Comparison of ENCODE assay signal across 1 cellular context in genomic region chr19:9834726-9835506, GRCh38.
TF ChIP-seq lines count a peak whose summit lies in the region.

PIN1 (plus strand) TSS chr19:9835318; CDS start chr19:9835345, 27 bp downstream.

TF ChIP-seq in HepG2, 621 proteins besides CTCF, POLR2A, EP300 and RAD21 (continued from another document and continues in another):
- TF ChIP-seq TRIM22 (IDR thresholded peaks at IDR 0.05) (no peak), TFDP2 (CRISPR knock-in tag; IDR thresholded peaks at IDR 0.05) (peak; percentile 75), FOXK1 (CRISPR knock-in tag; IDR thresholded peaks at IDR 0.05; ENCODE audit: borderline replicate concordance, low read depth) (peak; percentile 45; the same call in 1 of the 2 replicates), MEF2D (CRISPR knock-in tag; IDR thresholded peaks at IDR 0.05) (peak; percentile 45; the same call in 1 of the 2 replicates), REL (CRISPR knock-in tag; conservative IDR thresholded peaks at IDR 0.05) (no peak), ZNF547 (CRISPR knock-in tag; IDR thresholded peaks at IDR 0.05) (peak; percentile 47; the same call in 1 of the 2 replicates), MYNN (CRISPR knock-in tag; IDR thresholded peaks at IDR 0.05; ENCODE audit: low read depth) (peak; percentile 70; the same call in 1 of the 2 replicates), RFX3 (CRISPR knock-in tag; IDR thresholded peaks at IDR 0.05) (peak; percentile 98), MAX (IDR thresholded peaks at IDR 0.05) (peak; percentile 5; the same call in 1 of the 2 replicates), CHD2 (IDR thresholded peaks at IDR 0.05; ENCODE audit: low read depth, low read length) (0 out of 2 replicates have a peak, but pooled peaks have one; percentile 32), ZSCAN25 (CRISPR knock-in tag; IDR thresholded peaks at IDR 0.05) (0 out of 2 replicates have a peak, but pooled peaks have one; percentile 17), NFYB (CRISPR knock-in tag; IDR thresholded peaks at IDR 0.05) (peak; percentile 96), GMEB1 (CRISPR knock-in tag; IDR thresholded peaks at IDR 0.05; ENCODE audit: borderline replicate concordance) (peak; percentile 83), ZNF501 (CRISPR knock-in tag; IDR thresholded peaks at IDR 0.05) (peak; percentile 48; the same call in 1 of the 2 replicates), ZNF574 (CRISPR knock-in tag; IDR thresholded peaks at IDR 0.05) (peak; percentile 22; the same call in 1 of the 2 replicates), POGK (CRISPR knock-in tag; conservative IDR thresholded peaks at IDR 0.05) (peak; percentile 29), MAZ (IDR thresholded peaks at IDR 0.05; ENCODE audit: borderline replicate concordance, low read depth, low read length) (0 out of 2 replicates have a peak, but pooled peaks have one; percentile 9), MAZ (CRISPR knock-in tag; IDR thresholded peaks at IDR 0.05; ENCODE audit: low read depth) (no peak), ZNF337 (CRISPR knock-in tag; IDR thresholded peaks at IDR 0.05; ENCODE audit: borderline replicate concordance, low read depth) (peak; percentile 58; the same call in 1 of the 2 replicates), ZNF709 (CRISPR knock-in tag; IDR thresholded peaks at IDR 0.05) (0 out of 2 replicates have a peak, but pooled peaks have one; percentile 2), CENPT (CRISPR knock-in tag; IDR thresholded peaks at IDR 0.05; ENCODE audit: low read depth) (no peak), ZNF615 (CRISPR knock-in tag; IDR thresholded peaks at IDR 0.05; ENCODE audit: borderline replicate concordance) (no peak), RFXAP (CRISPR knock-in tag; IDR thresholded peaks at IDR 0.05; ENCODE audit: borderline replicate concordance) (peak; percentile 79; the same call in 1 of the 2 replicates), KAT8 (CRISPR knock-in tag; IDR thresholded peaks at IDR 0.05) (peak; percentile 77), RBM39 (IDR thresholded peaks at IDR 0.05; ENCODE audit: low read depth, low read length, poor library complexity, severe bottlenecking) (peak; percentile 82), NFE2L1 (CRISPR knock-in tag; IDR thresholded peaks at IDR 0.05; ENCODE audit: borderline replicate concordance) (no peak), RXRB (CRISPR knock-in tag; IDR thresholded peaks at IDR 0.05; ENCODE audit: borderline replicate concordance) (0 out of 2 replicates have a peak, but pooled peaks have one; percentile 5), ATF7 (IDR thresholded peaks at IDR 0.05) (no peak), ATF7 (CRISPR knock-in tag; IDR thresholded peaks at IDR 0.05) (no peak), NONO (IDR thresholded peaks at IDR 0.05) (no peak), NONO (CRISPR knock-in tag; conservative IDR thresholded peaks at IDR 0.05) (0 out of 2 replicates have a peak, but pooled peaks have one; percentile 57), FOXO4 (CRISPR knock-in tag; conservative IDR thresholded peaks at IDR 0.05) (no peak), RFX5 (IDR thresholded peaks at IDR 0.05; ENCODE audit: low read depth, low read length) (peak; percentile 82), SP2 (CRISPR knock-in tag; IDR thresholded peaks at IDR 0.05) (peak; percentile 98), YEATS2 (CRISPR knock-in tag; IDR thresholded peaks at IDR 0.05; ENCODE audit: borderline replicate concordance) (peak; percentile 59), ZSCAN5A (CRISPR knock-in tag; IDR thresholded peaks at IDR 0.05; ENCODE audit: borderline replicate concordance) (no peak), ARNT2 (CRISPR knock-in tag; IDR thresholded peaks at IDR 0.05; ENCODE audit: low read depth) (peak; percentile 56; the same call in 1 of the 2 replicates), ZNF274 (CRISPR knock-in tag; IDR thresholded peaks at IDR 0.05) (0 out of 2 replicates have a peak, but pooled peaks have one; percentile 34), ARID4A (CRISPR knock-in tag; IDR thresholded peaks at IDR 0.05; ENCODE audit: borderline replicate concordance) (peak; percentile 77; the same call in 1 of the 2 replicates), ZNF543 (CRISPR knock-in tag; IDR thresholded peaks at IDR 0.05) (peak; percentile 66; the same call in 1 of the 2 replicates), XRCC5 (optimal IDR thresholded peaks at IDR 0.05; ENCODE audit: low read length) (peak; percentile 44), E2F1 (CRISPR knock-in tag; IDR thresholded peaks at IDR 0.05) (peak; percentile 88)
